8 cellular contexts compared by ENCODE assay signal in the genomic region with DNA sequence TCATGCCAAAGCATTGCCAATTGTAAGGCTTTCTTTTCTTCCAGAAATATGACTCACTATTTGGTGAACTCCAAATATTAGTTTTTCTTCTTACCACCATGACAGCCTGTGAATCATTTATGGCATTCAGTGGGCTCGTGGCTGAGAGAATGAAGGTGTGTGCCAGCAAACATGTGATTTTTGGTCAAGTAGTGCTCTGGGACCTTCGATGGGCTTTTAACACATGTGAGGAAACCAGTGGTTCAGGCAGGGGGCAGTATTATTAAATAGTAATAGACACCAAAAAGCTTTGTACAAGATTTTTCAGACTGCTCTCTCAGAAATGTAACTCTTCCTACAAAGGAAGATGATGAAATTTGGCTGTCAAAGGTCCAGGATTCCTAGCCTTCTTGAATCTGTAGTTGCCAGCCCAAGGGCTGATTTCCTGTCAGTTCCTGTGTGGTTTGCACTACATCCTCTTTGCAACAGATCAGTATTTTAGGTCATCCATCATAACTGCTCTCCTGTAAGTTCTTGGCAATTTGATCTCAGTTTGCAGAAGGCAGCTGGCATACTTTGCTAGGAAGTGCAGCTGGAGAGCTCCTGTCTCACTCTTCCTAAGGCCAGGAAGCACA.
DNase-seq lines count a peak whose midpoint lies in the region; ATAC-seq, FAIRE-seq and TF ChIP-seq lines count a peak whose summit lies in the region.

No MANE protein-coding gene starts in this region.

- H3K9me3 ChIP-seq in Peyer's patch (no peaks in the 10 kb centered on the region), ascending aorta (peaks cover 0 to 5% of the 10 kb centered on the region in 2 donors)

- DNase-seq in AG09319 (ENCODE audit: extremely low read depth, low read depth) (peak; percentile 96), GM23338 (ENCODE audit: low spot score) (no peak), Peyer's patch (peak in 2 of 3 donors; percentile 21 to 62), ascending aorta (ENCODE audit: low spot score in 2 of 2) (peak; percentile 51 to 89), NCI-H1930 (lab: John Stamatoyannopoulos, UW) (no peak)
- DNase-seq in stimulated activated CD4-positive, alpha-beta T cell treated with anti-CD3 and anti-CD28 coated beads, Interleukin-1b, Interleukin-23, amount 100 ng/mL, for 48 hours, result peak; percentile 61

- no peaks in the 10 kb centered on the region for H3K27me3 Mint-ChIP-seq in GM23338 (ENCODE audit: insufficient read depth, low read depth, poor library complexity)

- no peaks in the 10 kb centered on the region for H3K9me3 Mint-ChIP-seq in GM23338

- H2AFZ ChIP-seq in GM23338, result no peak overlapping the region

- no peak overlapping the region for H3K4me3 ChIP-seq in GM23338
- H3K4me3 ChIP-seq in Peyer's patch, result no peak overlapping the region
- no peak overlapping the region for H3K4me3 ChIP-seq in ascending aorta

- no peak overlapping the region for H3K4me2 ChIP-seq in GM23338

- no peaks in the 10 kb centered on the region for H3K27me3 ChIP-seq in GM23338 (ENCODE audit: insufficient read depth)
- H3K27me3 ChIP-seq in Peyer's patch, result no peaks in the 10 kb centered on the region
- no peaks in the 10 kb centered on the region for H3K27me3 ChIP-seq in ascending aorta

- peak; percentile 64 for FAIRE-seq in islet of Langerhans (lab: Jason Lieb, UNC)

- no peak overlapping the region for H3K4me3 Mint-ChIP-seq in GM23338

- no peaks in the 10 kb centered on the region; the same call in 1 of the 2 replicates for H3K79me2 ChIP-seq in GM23338 (replicated peaks; ENCODE audit: insufficient read depth)

- intact Hi-C loops in ascending aorta (cut with DNase I), result loop anchor here (1.0 to 5.0 kb wide), 5 partner anchors 64 to 435 kb away; a partner anchor contains a TSS

- H3K27ac ChIP-seq in GM23338 (ENCODE audit: low read depth) (no peak overlapping the region), Peyer's patch (peak overlapping the region; percentile 18 to 44 (median 40)), ascending aorta (peak overlapping the region; percentile 71 to 77)

- H3K4me1 ChIP-seq in GM23338 (ENCODE audit: insufficient read depth) (no peaks in the 10 kb centered on the region), Peyer's patch (peaks cover 0 to 19% (median 5%) of the 10 kb centered on the region in 4 donors), ascending aorta (peaks cover 19 to 34% of the 10 kb centered on the region in 2 donors)

- TF ChIP-seq CTCF in AG09319 (IDR thresholded peaks at IDR 0.05; ENCODE audit: low read depth, low read length) (peak; percentile 40), GM23338 (conservative IDR thresholded peaks at IDR 0.05; ENCODE audit: low read depth in 2 of 2) (0 out of 4 replicates have a peak, but pooled peaks of 1 of the 2 experiments have one; percentile 11), Peyer's patch (IDR thresholded peaks at IDR 0.05) (peak in 3 of 6 experiments; percentile 7 to 27 (median 21)), ascending aorta (IDR thresholded peaks at IDR 0.05) (peak in 2 of 3 experiments; percentile 16 to 46)

- H3F3A ChIP-seq in GM23338 (replicated peaks; ENCODE audit: low read depth), result no peaks in the 10 kb centered on the region

- no peaks in the 10 kb centered on the region for H3K36me3 Mint-ChIP-seq in GM23338 (ENCODE audit: low read depth)

- no peak for ATAC-seq in GM23338
- ATAC-seq in GM19463 (IDR thresholded peaks at IDR 0.05; ENCODE audit: unreplicated experiment), result no peak

- H3K4me1 Mint-ChIP-seq in GM23338, result peaks cover 6% of the 10 kb centered on the region; the same call in 1 of the 3 replicates

- no peak for TF ChIP-seq POLR2A in Peyer's patch (IDR thresholded peaks at IDR 0.05)

- H3K27ac Mint-ChIP-seq in GM23338, result 0 out of 2 replicates have a peak overlapping the region, but pooled peaks have one; percentile 5

- H4K20me1 ChIP-seq in GM23338 (replicated peaks; ENCODE audit: insufficient read depth), result no peaks in the 10 kb centered on the region; the same call in 1 of the 2 replicates

- no peaks in the 10 kb centered on the region for H3K9me2 ChIP-seq in GM23338 (ENCODE audit: insufficient read depth)

- no peaks in the 10 kb centered on the region for H3K36me3 ChIP-seq in GM23338 (ENCODE audit: insufficient read depth)
- no peaks in the 10 kb centered on the region for H3K36me3 ChIP-seq in Peyer's patch
- no peaks in the 10 kb centered on the region for H3K36me3 ChIP-seq in ascending aorta

TF ChIP-seq in GM23338, 12 proteins besides CTCF, POLR2A, EP300 and RAD21:
- TF ChIP-seq POLR2AphosphoS5 (IDR thresholded peaks at IDR 0.05; ENCODE audit: low read depth) (no peak), NANOG (IDR thresholded peaks at IDR 0.05; ENCODE audit: borderline replicate concordance) (no peak), ZNF331 (CRISPR knock-in tag; IDR thresholded peaks at IDR 0.05; ENCODE audit: low read depth) (no peak)

Comparison
In these comparisons a context has a peak if more than half of its experiments do, and no peak if none do; other contexts are left out.
1. DNase-seq: peak in AG09319 (single experiment), Peyer's patch (2 of 3), ascending aorta (2 of 2) and stimulated activated CD4-positive, alpha-beta T cell treated with anti-CD3 and anti-CD28 coated beads, Interleukin-1b, Interleukin-23, amount 100 ng/mL, for 48 hours (single experiment); none in GM23338 (single experiment) and NCI-H1930 (0 of 2).